8 cellular contexts compared by ENCODE assay signal in the genomic region with DNA sequence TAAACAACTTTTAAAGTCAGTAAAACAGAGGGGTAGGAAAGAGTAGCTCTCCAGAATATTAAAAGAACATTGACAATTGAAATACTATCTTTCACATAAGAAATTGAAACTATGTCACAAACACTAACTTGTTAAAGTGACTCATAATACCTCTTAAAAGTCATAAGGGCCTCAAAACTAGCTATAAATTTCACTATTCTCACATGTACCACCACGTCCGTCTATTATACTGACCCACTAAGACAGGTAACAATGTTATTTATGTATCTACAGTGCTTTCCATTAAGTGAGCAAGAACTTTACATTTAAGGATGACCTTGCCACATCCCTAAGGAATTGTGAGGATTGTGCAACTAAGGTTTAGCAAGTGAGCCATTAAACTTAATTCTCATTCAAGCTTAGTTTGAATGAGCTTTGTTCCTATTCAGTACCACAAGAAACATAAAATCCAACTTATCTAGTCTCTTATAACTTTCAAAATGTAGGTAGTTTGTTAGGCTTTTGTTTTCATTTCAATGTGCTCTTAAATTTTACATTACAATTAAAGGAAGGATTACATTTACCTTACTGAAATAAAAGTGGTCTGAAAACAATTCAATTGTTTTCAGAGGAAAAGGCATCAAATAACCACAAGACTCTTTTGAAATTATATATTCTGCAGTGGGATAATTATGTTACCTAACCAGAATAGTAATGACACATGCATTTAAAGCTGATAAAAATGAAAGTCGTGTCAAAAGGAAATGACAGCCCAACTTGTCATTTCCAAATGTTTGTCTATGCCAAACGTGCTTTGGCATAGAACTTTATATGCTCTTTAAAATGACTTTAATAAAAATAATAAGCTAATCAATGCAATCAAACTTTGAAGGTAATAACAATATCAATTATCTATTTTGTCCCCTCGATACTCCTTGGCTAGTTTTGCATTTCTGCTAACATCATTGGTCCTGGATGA. TPM values are rescaled to one million over a fixed set of nuclear protein-coding genes. Genes with fewer than 3 reads are reported as not detected.
A peak's percentile ranks its signal among the peaks of the same experiment; 100 is the strongest.
DNase-seq lines count a peak whose midpoint lies in the region; ATAC-seq, FAIRE-seq and TF ChIP-seq lines count a peak whose summit lies in the region.
"Not testable (repeated sequence)": the region's sequence is repeated elsewhere in the genome, so short reads cannot be mapped to it uniquely, and the experiment has no call there.

No MANE protein-coding gene starts in this region.

- not testable (repeated sequence) for H3K4me1 ChIP-seq in CD8-positive, alpha-beta T cell (ENCODE audit: insufficient read depth, low read length); naive thymus-derived CD4-positive, alpha-beta T cell (ENCODE audit: control insufficient read depth in 2 of 2, insufficient read depth in 2 of 2, low read length in 2 of 2)

- H3K36me3 Mint-ChIP-seq in CD8-positive, alpha-beta T cell: peaks cover 20% of the 10 kb centered on the region
- not testable (repeated sequence) for H3K36me3 Mint-ChIP-seq in T-helper 17 cell (ENCODE audit: low read depth)
- H3K36me3 Mint-ChIP-seq in activated T-helper 17 cell treated with anti-CD3 and anti-CD28 coated beads, Interleukin-2, amount 50 U/mL, for 72 hours (ENCODE audit: low read depth): peaks cover 28% of the 10 kb centered on the region
- peaks cover 0 to 19% (median 13%) of the 10 kb centered on the region in 5 donors for H3K36me3 Mint-ChIP-seq in naive thymus-derived CD4-positive, alpha-beta T cell

- not testable (repeated sequence) for ATAC-seq in CD8-positive, alpha-beta T cell; T-helper 17 cell; activated T-helper 17 cell treated with anti-CD3 and anti-CD28 coated beads, Interleukin-2, amount 50 U/mL, for 72 hours (replicated peaks); naive thymus-derived CD4-positive, alpha-beta T cell; stimulated activated naive CD8-positive, alpha-beta T cell treated with anti-CD3 and anti-CD28 coated beads, Interleukin-15, amount 100 ng/mL, for 72 hours

- intact Hi-C loops in CD8-positive, alpha-beta T cell (cut with DNase I, micrococcal nuclease); naive thymus-derived CD4-positive, alpha-beta T cell (cut with micrococcal nuclease): not testable (repeated sequence)

- H3K9me3 Mint-ChIP-seq in CD8-positive, alpha-beta T cell; activated T-helper 17 cell treated with anti-CD3 and anti-CD28 coated beads, Interleukin-2, amount 50 U/mL, for 72 hours; naive thymus-derived CD4-positive, alpha-beta T cell; stimulated activated naive CD8-positive, alpha-beta T cell treated with anti-CD3 and anti-CD28 coated beads, Interleukin-15, amount 100 ng/mL, for 72 hours: not testable (repeated sequence)

- DNase-seq in CD8-positive, alpha-beta T cell; T-helper 17 cell; naive thymus-derived CD4-positive, alpha-beta T cell; stimulated activated naive CD8-positive, alpha-beta T cell treated with anti-CD3 and anti-CD28 coated beads, Interleukin-15, amount 100 ng/mL, for 72 hours: not testable (repeated sequence)
- DNase-seq in LHCN-M2 (ENCODE audit: low read depth) (peak; percentile 12), fibroblast of the aortic adventitia (ENCODE audit: low read depth) (peak; percentile 37)

- H3K27ac ChIP-seq in CD8-positive, alpha-beta T cell (ENCODE audit: low read depth, low read length); naive thymus-derived CD4-positive, alpha-beta T cell (ENCODE audit: low read depth, low read length): not testable (repeated sequence)

- POLR2A ChIA-PET in CD8-positive, alpha-beta T cell (lab: Charles Lee); naive thymus-derived CD4-positive, alpha-beta T cell (lab: Charles Lee): not testable (repeated sequence)

- CTCF ChIA-PET in CD8-positive, alpha-beta T cell (lab: Charles Lee); naive thymus-derived CD4-positive, alpha-beta T cell (lab: Charles Lee): not testable (repeated sequence)

- peaks cover 31% of the 10 kb centered on the region for H3K4me1 Mint-ChIP-seq in CD8-positive, alpha-beta T cell (ENCODE audit: low read depth)
- peaks cover 21% of the 10 kb centered on the region for H3K4me1 Mint-ChIP-seq in T-helper 17 cell
- H3K4me1 Mint-ChIP-seq in activated T-helper 17 cell treated with anti-CD3 and anti-CD28 coated beads, Interleukin-2, amount 50 U/mL, for 72 hours: peaks cover 16% of the 10 kb centered on the region
- H3K4me1 Mint-ChIP-seq in naive thymus-derived CD4-positive, alpha-beta T cell: peaks cover 13 to 57% (median 32%) of the 10 kb centered on the region in 7 donors
- peaks cover 50% of the 10 kb centered on the region for H3K4me1 Mint-ChIP-seq in stimulated activated naive CD8-positive, alpha-beta T cell treated with anti-CD3 and anti-CD28 coated beads, Interleukin-15, amount 100 ng/mL, for 72 hours

- not testable (repeated sequence) for H3K36me3 ChIP-seq in CD8-positive, alpha-beta T cell (ENCODE audit: insufficient read depth, low read length); naive thymus-derived CD4-positive, alpha-beta T cell (ENCODE audit: control insufficient read depth in 2 of 3, insufficient read depth in 3 of 3, low read length in 3 of 3)

- FAIRE-seq in colon (lab: Jason Lieb, UNC): peak; percentile 81

- not testable (repeated sequence) for H3K27me3 ChIP-seq in CD8-positive, alpha-beta T cell (ENCODE audit: insufficient read depth, low read length); naive thymus-derived CD4-positive, alpha-beta T cell (ENCODE audit: control insufficient read depth in 2 of 2, insufficient read depth in 2 of 2, low read length in 2 of 2)

- not testable (repeated sequence) for H3K27me3 Mint-ChIP-seq in CD8-positive, alpha-beta T cell (ENCODE audit: low read depth); T-helper 17 cell; activated T-helper 17 cell treated with anti-CD3 and anti-CD28 coated beads, Interleukin-2, amount 50 U/mL, for 72 hours; naive thymus-derived CD4-positive, alpha-beta T cell; stimulated activated naive CD8-positive, alpha-beta T cell treated with anti-CD3 and anti-CD28 coated beads, Interleukin-15, amount 100 ng/mL, for 72 hours

- TF ChIP-seq CTCF in CD8-positive, alpha-beta T cell (IDR thresholded peaks at IDR 0.05); fibroblast of the aortic adventitia (IDR thresholded peaks at IDR 0.05; ENCODE audit: insufficient read depth, low read length): not testable (repeated sequence)

- not testable (repeated sequence) for H3K4me3 Mint-ChIP-seq in CD8-positive, alpha-beta T cell; T-helper 17 cell
- H3K4me3 Mint-ChIP-seq in activated T-helper 17 cell treated with anti-CD3 and anti-CD28 coated beads, Interleukin-2, amount 50 U/mL, for 72 hours: peak overlapping the region; percentile 71
- peak overlapping the region in 3 of 10 donors; percentile 2 to 30 (median 25) for H3K4me3 Mint-ChIP-seq in naive thymus-derived CD4-positive, alpha-beta T cell
- H3K4me3 Mint-ChIP-seq in stimulated activated naive CD8-positive, alpha-beta T cell treated with anti-CD3 and anti-CD28 coated beads, Interleukin-15, amount 100 ng/mL, for 72 hours: peak overlapping the region; percentile 79 to 84

- H3K4me3 ChIP-seq in CD8-positive, alpha-beta T cell (ENCODE audit: low read depth, low read length); fibroblast of the aortic adventitia (ENCODE audit: low read depth, low read length); naive thymus-derived CD4-positive, alpha-beta T cell (ENCODE audit: low read length): not testable (repeated sequence)

- not testable (repeated sequence) for H3K9me3 ChIP-seq in CD8-positive, alpha-beta T cell (ENCODE audit: low read length); T-helper 17 cell (ENCODE audit: control insufficient read depth, low read length, poor library complexity, severe bottlenecking); naive thymus-derived CD4-positive, alpha-beta T cell (ENCODE audit: control insufficient read depth in 2 of 3, low read length in 3 of 3)

- peak overlapping the region; percentile 29 for H3K27ac Mint-ChIP-seq in CD8-positive, alpha-beta T cell
- peak overlapping the region; percentile 84 for H3K27ac Mint-ChIP-seq in T-helper 17 cell
- peak overlapping the region; percentile 85 for H3K27ac Mint-ChIP-seq in activated T-helper 17 cell treated with anti-CD3 and anti-CD28 coated beads, Interleukin-2, amount 50 U/mL, for 72 hours
- H3K27ac Mint-ChIP-seq in naive thymus-derived CD4-positive, alpha-beta T cell: peak overlapping the region; percentile 28 to 77 (median 51)
- peak overlapping the region; percentile 79 to 94 for H3K27ac Mint-ChIP-seq in stimulated activated naive CD8-positive, alpha-beta T cell treated with anti-CD3 and anti-CD28 coated beads, Interleukin-15, amount 100 ng/mL, for 72 hours

RNA-seq across cellular contexts. Expression of a gene that starts 39.9 kb away (rescaled TPM):
- 10 to 100 TPM; 15.6 to 17.4 TPM for total RNA-seq in CD8-positive, alpha-beta T cell
- total RNA-seq in LHCN-M2 (2014; rRNA removed): 14.3 and 16.9 TPM in 2 replicates
- polyA plus RNA-seq in LHCN-M2 (2012): 5.8 TPM
- 10 to 100 TPM; 29.2 to 36.0 TPM for total RNA-seq in T-helper 17 cell
- total RNA-seq in activated T-helper 17 cell treated with anti-CD3 and anti-CD28 coated beads, Interleukin-2, amount 50 U/mL, for 72 hours: 10 to 100 TPM; 25.5 to 29.6 TPM
- 26.2 and 26.5 TPM in 2 replicates for total RNA-seq in fibroblast of the aortic adventitia (ENCODE audit: low replicate concordance)
- 10 to 100 TPM; 23.0 to 35.0 (median 30.9) TPM for total RNA-seq in naive thymus-derived CD4-positive, alpha-beta T cell
- polyA plus RNA-seq in naive thymus-derived CD4-positive, alpha-beta T cell: 10 to 100 TPM; 12.4 to 12.9 TPM

Comparison
In these comparisons a context has a peak if more than half of its experiments do, and no peak if none do; other contexts are left out.
1. H3K27ac Mint-ChIP-seq: peak in every context shown above with its lines; median percentile 86 in stimulated activated naive CD8-positive, alpha-beta T cell treated with anti-CD3 and anti-CD28 coated beads, Interleukin-15, amount 100 ng/mL, for 72 hours; 85 in activated T-helper 17 cell treated with anti-CD3 and anti-CD28 coated beads, Interleukin-2, amount 50 U/mL, for 72 hours; 84 in T-helper 17 cell; 51 in naive thymus-derived CD4-positive, alpha-beta T cell; 29 in CD8-positive, alpha-beta T cell.